ENCODE assay signal across 20 cellular contexts in genomic region chr14:69985456-69985855, GRCh38.
DNase-seq lines count a peak whose midpoint lies in the region; TF ChIP-seq lines count a peak whose summit lies in the region.
"Had no signal": no experiment of that assay in that cellular context is flagged by ENCODE, and none has a peak within 500 bp of the region (broad histone marks: within the 10 kb centered on the region; RNA-seq: fewer than 3 reads in every experiment).

No MANE protein-coding gene starts in this region.

- no peaks in the 10 kb centered on the region for H3K27me3 ChIP-seq in tibial nerve
- H3K27me3 ChIP-seq in thyroid gland = no peaks in the 10 kb centered on the region

- intact Hi-C loops in thyroid gland (cut with DNase I) = no loop called here

- H3K9me3 ChIP-seq in tibial nerve (no peaks in the 10 kb centered on the region), thyroid gland (no peaks in the 10 kb centered on the region)
- H3K9me3 ChIP-seq: esophagus squamous epithelium, thoracic aorta had no signal

- 40 to 48% methylated on average over 1 of the region's 1 CpG for WGBS in tibial nerve, 2 donors
- 83 to 90% methylated on average over 1 of the region's 1 CpG for WGBS in thyroid gland, 2 donors

- H3K36me3 ChIP-seq in tibial nerve (no peaks in the 10 kb centered on the region), thyroid gland (no peaks in the 10 kb centered on the region)
- H3K36me3 ChIP-seq: esophagus squamous epithelium, thoracic aorta had no signal

- in situ Hi-C loops in GM13976 (cut with MboI; ENCODE audit: low sequenced_read_pairs, unreplicated experiment) = no loop called here

- peak in 1 of 2 donors; percentile 75 for TF ChIP-seq EP300 in tibial nerve (IDR thresholded peaks at IDR 0.05)

- peaks cover 0 to 48% (median 6%) of the 10 kb centered on the region in 4 donors for H3K4me1 ChIP-seq in tibial nerve
- H3K4me1 ChIP-seq in thyroid gland = no peaks in the 10 kb centered on the region
- H3K4me1 ChIP-seq: esophagus squamous epithelium, parathyroid adenoma had no signal

- DNase-seq in NOMO-1 treated with DMSO at 0.1 percent for 48 hours (lab: John Stamatoyannopoulos, UW; ENCODE audit: unreplicated experiment) = peak; percentile 1
- DNase-seq in NOMO-1 (lab: John Stamatoyannopoulos, UW; ENCODE audit: unreplicated experiment in 2 of 2) = no peak
- peak; percentile 61 for DNase-seq in amniotic epithelial cell (ENCODE audit: low read depth)
- DNase-seq in foreskin fibroblast = peak; percentile 50 to 77
- DNase-seq in tibial nerve (ENCODE audit: low spot score in 2 of 2) = peak in 1 of 2 donors; percentile 11
- DNase-seq in GM13976 (ENCODE audit: low spot score) = no peak
- DNase-seq in thyroid gland = no peak
- no peak for DNase-seq in COLO829 (ENCODE audit: low spot score)
- DNase-seq: 8988T; activated CD4-positive, alpha-beta T cell treated with anti-CD3 and anti-CD28 coated beads for 48 hours; esophagus squamous epithelium; KBM-7; NCI-H1417 treated with DMSO at 0.1 percent for 48 hours; NCI-H2171; NCI-H774 had no signal

- H3K27ac ChIP-seq in tibial nerve (peak overlapping the region; percentile 22 to 78 (median 56)), thyroid gland (no peak overlapping the region)
- H3K27ac ChIP-seq: C4-2B, esophagus squamous epithelium, HL-60, parathyroid adenoma, thoracic aorta had no signal

- TF ChIP-seq CTCF in foreskin fibroblast (IDR thresholded peaks at IDR 0.05; ENCODE audit: low read depth, low read length) (no peak), tibial nerve (IDR thresholded peaks at IDR 0.05) (no peak), GM13976 (IDR thresholded peaks at IDR 0.05; ENCODE audit: borderline replicate concordance, control extremely low read depth, extremely low read depth, insufficient read depth, missing control alignments) (no peak), thyroid gland (IDR thresholded peaks at IDR 0.05) (no peak)

- no peak for TF ChIP-seq POLR2A in tibial nerve (IDR thresholded peaks at IDR 0.05)
- no peak for TF ChIP-seq POLR2A in thyroid gland (IDR thresholded peaks at IDR 0.05)

- H3K4me3 ChIP-seq in foreskin fibroblast (ENCODE audit: low read depth in 1 of 2, low read length in 2 of 2) = no peak overlapping the region
- no peak overlapping the region for H3K4me3 ChIP-seq in tibial nerve
- H3K4me3 ChIP-seq in thyroid gland (replicated peaks in 1 of 3) = no peak overlapping the region
- H3K4me3 ChIP-seq: esophagus squamous epithelium, GM23338, thoracic aorta had no signal

Comparison
In these comparisons a context has a peak if more than half of its experiments do, and no peak if none do; other contexts are left out.
1. DNase-seq: peak in NOMO-1 treated with DMSO at 0.1 percent for 48 hours (single experiment), amniotic epithelial cell (single experiment) and foreskin fibroblast (2 of 2); none in NOMO-1 (0 of 2), GM13976 (single experiment), thyroid gland (0 of 2) and COLO829 (single experiment).
2. H3K27ac ChIP-seq: peak in tibial nerve (4 of 4); none in thyroid gland (0 of 3).